In genomic region chr6:92779758-92780157, GRCh38 we compare ENCODE assay signal across 10 cellular contexts.
DNase-seq lines count a peak whose midpoint lies in the region; TF ChIP-seq lines count a peak whose summit lies in the region.
"Had no signal": no experiment of that assay in that cellular context is flagged by ENCODE, and none has a peak within 500 bp of the region (broad histone marks: within the 10 kb centered on the region; RNA-seq: fewer than 3 reads in every experiment).

No MANE protein-coding gene starts in this region.

- H3K4me1 ChIP-seq in fibroblast of lung (ENCODE audit: control insufficient read depth, extremely low read depth, insufficient read depth, low read length), result no peaks in the 10 kb centered on the region
- H3K4me1 ChIP-seq: psoas muscle had no signal

- DNase-seq in DMS53 (lab: John Stamatoyannopoulos, UW) (peak; percentile 52), DMS53 treated with DMSO at 0.1 percent for 48 hours (lab: John Stamatoyannopoulos, UW; ENCODE audit: unreplicated experiment) (no peak), NCI-H446 (lab: John Stamatoyannopoulos, UW) (peak; percentile 42 to 76), fibroblast of lung (ENCODE audit: low read depth in 2 of 2) (peak; percentile 70 to 80), skeletal muscle cell (ENCODE audit: low read depth) (peak; percentile 50), SKM-1 (lab: John Stamatoyannopoulos, UW; ENCODE audit: unreplicated experiment) (no peak), middle frontal gyrus (ENCODE audit: extremely low spot score, low spot score) (no peak)
- no peak for DNase-seq in stimulated activated naive CD4-positive, alpha-beta T cell treated with Interleukin-2 at 50 U/mL for 16 hours (lab: John Stamatoyannopoulos, UW)
- DNase-seq: OCI-M1 had no signal

- H2AFZ ChIP-seq in fibroblast of lung (ENCODE audit: low read length), result no peak overlapping the region

- no peaks in the 10 kb centered on the region for H3K27me3 ChIP-seq in fibroblast of lung (ENCODE audit: control insufficient read depth, insufficient read depth, low read length)

- H3K36me3 ChIP-seq in fibroblast of lung (ENCODE audit: control insufficient read depth, insufficient read depth, low read length), result no peaks in the 10 kb centered on the region

- H3K9ac ChIP-seq in fibroblast of lung (ENCODE audit: insufficient read depth, low read length), result no peak overlapping the region

- H3K4me3 ChIP-seq in fibroblast of lung (replicated peaks in 1 of 4; ENCODE audit: control extremely low read depth in 1 of 4, insufficient read depth in 1 of 4, low read depth in 3 of 4, low read length in 4 of 4) (no peak overlapping the region), skeletal muscle cell (ENCODE audit: low read depth, low read length) (no peak overlapping the region)
- H3K4me3 ChIP-seq: psoas muscle had no signal

- H3K9me3 ChIP-seq in fibroblast of lung (ENCODE audit: control insufficient read depth, insufficient read depth, low read depth, low read length), result no peaks in the 10 kb centered on the region
- H3K9me3 ChIP-seq: psoas muscle had no signal

- no peak for TF ChIP-seq CTCF in fibroblast of lung (conservative IDR thresholded peaks at IDR 0.05 in 1 of 2, IDR thresholded peaks at IDR 0.05 in 1 of 2; ENCODE audit: low read depth in 1 of 2, low read length in 2 of 2)

- no peaks in the 10 kb centered on the region for H4K20me1 ChIP-seq in fibroblast of lung (ENCODE audit: control insufficient read depth, extremely low read depth, insufficient read depth, low read length)

- H3K27ac ChIP-seq in fibroblast of lung (ENCODE audit: insufficient read depth, low read length), result no peak overlapping the region
- H3K27ac ChIP-seq: psoas muscle had no signal

- H3K4me2 ChIP-seq in fibroblast of lung (ENCODE audit: extremely low read depth, insufficient read depth, low read length), result no peak overlapping the region

- H3K79me2 ChIP-seq in fibroblast of lung (ENCODE audit: control insufficient read depth, insufficient read depth, low read length), result no peaks in the 10 kb centered on the region

Comparison
In these comparisons a context has a peak if more than half of its experiments do, and no peak if none do; other contexts are left out.
1. DNase-seq: peak in DMS53 (single experiment), NCI-H446 (2 of 2), fibroblast of lung (2 of 2) and skeletal muscle cell (single experiment); none in DMS53 treated with DMSO at 0.1 percent for 48 hours (single experiment), stimulated activated naive CD4-positive, alpha-beta T cell treated with Interleukin-2 at 50 U/mL for 16 hours (single experiment), SKM-1 (single experiment) and middle frontal gyrus (single experiment).